In the genomic region with DNA sequence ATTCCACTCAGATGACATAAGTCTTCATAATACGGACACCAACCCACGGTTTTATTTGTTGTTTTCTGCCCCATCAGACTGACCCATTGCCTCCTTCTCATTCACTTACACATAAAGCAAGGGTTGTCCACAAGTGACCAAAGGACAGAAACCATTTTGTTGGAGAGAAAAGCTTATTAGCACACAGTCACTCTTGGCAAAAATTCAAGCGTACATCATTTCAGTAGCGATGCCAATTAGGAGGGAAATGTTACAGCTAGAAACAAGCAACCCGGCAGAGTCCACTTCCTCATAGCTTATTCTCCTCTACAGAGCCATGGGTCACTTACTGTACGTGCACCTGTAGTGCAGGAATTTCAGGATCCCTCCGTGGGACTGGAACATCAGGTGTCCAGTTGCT, we compare ENCODE assay signal across 11 cellular contexts. TPM values are rescaled to one million over a fixed set of nuclear protein-coding genes. Genes with fewer than 3 reads are reported as not detected.
A peak's percentile ranks its signal among the peaks of the same experiment; 100 is the strongest.
DNase-seq lines count a peak whose midpoint lies in the region; ATAC-seq and TF ChIP-seq lines count a peak whose summit lies in the region.
"Had no signal": no experiment of that assay in that cellular context is flagged by ENCODE, and none has a peak within 500 bp of the region (broad histone marks: within the 10 kb centered on the region; RNA-seq: fewer than 3 reads in every experiment).

No MANE protein-coding gene starts in this region.

- H3K36me3 ChIP-seq in HCT116 (ENCODE audit: control insufficient read depth in 1 of 2, insufficient read depth in 2 of 2, low read length in 2 of 2) (no peaks in the 10 kb centered on the region), adipocyte (ENCODE audit: control insufficient read depth, insufficient read depth, low read length, severe bottlenecking) (no peaks in the 10 kb centered on the region), sigmoid colon (no peaks in the 10 kb centered on the region)

- no peak for ATAC-seq in HCT116
- ATAC-seq in HG03039 (IDR thresholded peaks at IDR 0.05; ENCODE audit: unreplicated experiment), result no peak

- no peak for TF ChIP-seq RAD21 in HCT116 (IDR thresholded peaks at IDR 0.05; ENCODE audit: low read depth)

- CTCF ChIA-PET in HCT116 (lab: Charles Lee), result no interaction called here

- H3K4me1 ChIP-seq in HCT116 (ENCODE audit: control insufficient read depth in 1 of 2, insufficient read depth in 2 of 2, low read length in 2 of 2), result peaks cover 39 to 48% of the 10 kb centered on the region in 2 experiments
- peaks cover 60% of the 10 kb centered on the region for H3K4me1 ChIP-seq in adipocyte (ENCODE audit: control insufficient read depth, insufficient read depth, low read length)
- H3K4me1 ChIP-seq in sigmoid colon, result peaks cover 0 to 40% (median 35%) of the 10 kb centered on the region in 4 donors

- POLR2A ChIA-PET in HCT116 (lab: Charles Lee), result no interaction called here

- no peak for TF ChIP-seq POLR2A in HCT116 (IDR thresholded peaks at IDR 0.05; ENCODE audit: borderline replicate concordance, extremely low read depth, insufficient read depth, insufficient read length)
- no peak for TF ChIP-seq POLR2A in sigmoid colon (IDR thresholded peaks at IDR 0.05)

- no peak overlapping the region for H3K4me3 Mint-ChIP-seq in CD14-positive monocyte
- H3K4me3 Mint-ChIP-seq: activated CD4-positive, alpha-beta memory T cell treated with anti-CD3 and anti-CD28 coated beads, Interleukin-2, amount 10 ng/mL, durations not matched to agents 7 days and 5 days had no signal

- no TSS peak for BruUV-seq in HCT116 (replicated peaks; lab: Mats Ljungman, UMichigan)

- H3K4me2 ChIP-seq in HCT116 (ENCODE audit: low read length), result peak overlapping the region; percentile 97; the same call in 1 of the 2 replicates

- DNase-seq in HCT116 (ENCODE audit: low read depth, low spot score) (no peak), adipocyte (ENCODE audit: low read depth) (no peak), fibroblast of mammary gland (ENCODE audit: low read depth) (peak; percentile 25), sigmoid colon (no peak), inferior parietal cortex (ENCODE audit: extremely low spot score) (no peak), CD1c-positive myeloid dendritic cell (ENCODE audit: extremely low spot score) (no peak), CD14-positive monocyte (ENCODE audit: low spot score) (no peak)
- DNase-seq: activated CD4-positive, alpha-beta memory T cell treated with anti-CD3 and anti-CD28 coated beads, Interleukin-2, amount 10 ng/mL, durations not matched to agents 7 days and 5 days; CD4-positive, CD25-positive, alpha-beta regulatory T cell; NCI-H1694 had no signal

- no peak for TF ChIP-seq EP300 in sigmoid colon (IDR thresholded peaks at IDR 0.05)

- peaks cover 0 to 6% (median 3%) of the 10 kb centered on the region in 7 donors for H3K9me3 Mint-ChIP-seq in CD14-positive monocyte
- H3K9me3 Mint-ChIP-seq: activated CD4-positive, alpha-beta memory T cell treated with anti-CD3 and anti-CD28 coated beads, Interleukin-2, amount 10 ng/mL, durations not matched to agents 7 days and 5 days had no signal

- H3K27ac Mint-ChIP-seq in CD14-positive monocyte, result no peak overlapping the region
- H3K27ac Mint-ChIP-seq: activated CD4-positive, alpha-beta memory T cell treated with anti-CD3 and anti-CD28 coated beads, Interleukin-2, amount 10 ng/mL, durations not matched to agents 7 days and 5 days; CD4-positive, CD25-positive, alpha-beta regulatory T cell had no signal

- no peaks in the 10 kb centered on the region for H4K20me1 ChIP-seq in HCT116 (ENCODE audit: insufficient read depth)

- no peaks in the 10 kb centered on the region for H3K9me2 ChIP-seq in HCT116 (ENCODE audit: insufficient read depth)

- RAD21 ChIA-PET in HCT116 (lab: Charles Lee; ENCODE audit: low non-redundant PET in 1 of 2, low total read pairs in 2 of 2, uncharacterized antibody in 2 of 2, unreplicated experiment in 2 of 2), result no interaction called here

- no peak overlapping the region for H3K9ac ChIP-seq in HCT116 (ENCODE audit: low read length)
- H3K9ac ChIP-seq in adipocyte (ENCODE audit: low read length), result peak overlapping the region; percentile 31

- TF ChIP-seq CTCF in HCT116 (IDR thresholded peaks at IDR 0.05 in 2 of 3, conservative IDR thresholded peaks at IDR 0.05 in 1 of 3; ENCODE audit: borderline replicate concordance in 1 of 3, insufficient read depth in 1 of 3, low read depth in 2 of 3, low read length in 2 of 3), result no peak
- TF ChIP-seq CTCF in fibroblast of mammary gland (conservative IDR thresholded peaks at IDR 0.05; ENCODE audit: control insufficient read depth, insufficient read depth, low read depth, low read length), result no peak
- no peak for TF ChIP-seq CTCF in sigmoid colon (IDR thresholded peaks at IDR 0.05)
- no peak for TF ChIP-seq CTCF in CD14-positive monocyte (IDR thresholded peaks at IDR 0.05)

- 33 to 67% methylated on average over 7 of the region's 7 CpGs for WGBS in sigmoid colon, 2 donors

- peaks cover 0 to 10% of the 10 kb centered on the region in 2 donors for H3K36me3 Mint-ChIP-seq in CD14-positive monocyte

- no peaks in the 10 kb centered on the region for H3K79me2 ChIP-seq in HCT116 (ENCODE audit: insufficient read depth, low read length)

- intact Hi-C loops in HCT116 (cut with micrococcal nuclease) (loop anchor here (10.0 kb wide), 1 partner anchor 150 kb away; no protein-coding TSS in a partner anchor), sigmoid colon (cut with DNase I) (loop anchor here (5.0 kb wide), 1 partner anchor 47 kb away; no protein-coding TSS in a partner anchor), CD14-positive monocyte (cut with micrococcal nuclease) (no loop called here)

- H3K27ac ChIP-seq in HCT116 (ENCODE audit: low read depth, low read length) (no peak overlapping the region), sigmoid colon (peak overlapping the region in 3 of 4 donors; percentile 60 to 73 (median 69))

- H3K9me3 ChIP-seq in HCT116 (ENCODE audit: control insufficient read depth in 1 of 2, insufficient read depth in 1 of 2, low read depth in 1 of 2, low read length in 2 of 2) (no peaks in the 10 kb centered on the region), adipocyte (ENCODE audit: control insufficient read depth, low read length) (no peaks in the 10 kb centered on the region), sigmoid colon (no peaks in the 10 kb centered on the region)

- H3K27me3 ChIP-seq in HCT116 (ENCODE audit: insufficient read depth, low read length), result peaks cover 14% of the 10 kb centered on the region; the same call in 1 of the 2 replicates
- no peaks in the 10 kb centered on the region for H3K27me3 ChIP-seq in adipocyte (replicated peaks; ENCODE audit: control insufficient read depth, insufficient read depth, low read length)
- peaks cover 0 to 19% (median 0%) of the 10 kb centered on the region in 3 donors for H3K27me3 ChIP-seq in sigmoid colon

- H3K27me3 Mint-ChIP-seq in CD14-positive monocyte (ENCODE audit: low read depth in 3 of 3), result peaks cover 35 to 39% (median 37%) of the 10 kb centered on the region in 3 donors

- H3K4me3 ChIP-seq in HCT116 (replicated peaks in 1 of 2; ENCODE audit: low read depth in 1 of 2, low read length in 2 of 2) (no peak overlapping the region), adipocyte (ENCODE audit: low read length) (peak overlapping the region; percentile 61), fibroblast of mammary gland (ENCODE audit: control insufficient read depth, low read depth, low read length) (no peak overlapping the region), sigmoid colon (no peak overlapping the region)

- peak overlapping the region; percentile 16 for H2AFZ ChIP-seq in HCT116 (ENCODE audit: low read depth, low read length, poor library complexity, severe bottlenecking)

- peaks cover 31% of the 10 kb centered on the region for H3K4me1 Mint-ChIP-seq in CD14-positive monocyte

TF ChIP-seq in HCT116, 20 proteins besides CTCF, POLR2A, EP300 and RAD21:
- TF ChIP-seq SIN3A (IDR thresholded peaks at IDR 0.05; ENCODE audit: low read depth) (0 out of 2 replicates have a peak, but pooled peaks have one; percentile 4), EZH2 (IDR thresholded peaks at IDR 0.05) (no peak)

RNA-seq across cellular contexts. Expression of gene ABLIM1, which starts 23.0 kb away (rescaled TPM):
- total RNA-seq in HCT116 (2021; ENCODE audit: unreplicated experiment) (96.2 TPM), sigmoid colon (100 to 1,000 TPM in 1 of 4 donors, 10 to 100 TPM in 3; 41.9 to 127 (median 73.9) TPM)
- 35.7 and 41.2 TPM in 2 replicates for polyA plus RNA-seq in HCT116 (2012)
- polyA plus RNA-seq in sigmoid colon (10 to 100 TPM; 46.8 to 49.5 (median 47.9) TPM), CD14-positive monocyte (under 1 TPM; 0.33 to 0.91 TPM)

Comparison
In these comparisons a context has a peak if more than half of its experiments do, and no peak if none do; other contexts are left out.
1. intact Hi-C loops: an anchor here in HCT116 (10.0 kb wide) and sigmoid colon (5.0 kb wide); none called in CD14-positive monocyte.